27 cellular contexts compared by ENCODE assay signal in genomic region chr6:113999284-113999683, GRCh38.
"Had no signal": no experiment of that assay in that cellular context is flagged by ENCODE, and none has a peak within 500 bp of the region (broad histone marks: within the 10 kb centered on the region; RNA-seq: fewer than 3 reads in every experiment).

No MANE protein-coding gene starts in this region.

- H3K9me3 ChIP-seq: esophagus muscularis mucosa, left ventricle myocardium inferior, neutrophil, suprapubic skin, tibial nerve had no signal

- H3K27me3 ChIP-seq: brain microvascular endothelial cell, esophagus muscularis mucosa, foreskin keratinocyte, neutrophil, suprapubic skin, tibial nerve had no signal

- H3K4me3 ChIP-seq: esophagus muscularis mucosa, left ventricle myocardium inferior, lung, suprapubic skin, tibial nerve had no signal

- DNase-seq: activated CD4-positive, alpha-beta T cell treated with anti-CD3 and anti-CD28 coated beads for 4 hours; activated CD4-positive, alpha-beta T cell treated with anti-CD3 and anti-CD28 coated beads, Interleukin-2, amount 50 U/mL, for 48 hours; activated CD8-positive, alpha-beta memory T cell treated with anti-CD3 and anti-CD28 coated beads for 24 hours; activated effector memory CD4-positive, alpha-beta T cell treated with Interleukin-2 at 50 U/mL for 16 hours; activated naive CD4-positive, alpha-beta T cell treated with anti-CD3 and anti-CD28 coated beads for 36 hours; activated naive CD8-positive, alpha-beta T cell treated with anti-CD3 and anti-CD28 coated beads, Interleukin-2, amount 10 ng/mL, durations not matched to agents 7 days and 5 days; brain microvascular endothelial cell; effector CD4-positive, alpha-beta T cell; left ventricle myocardium inferior; naive B cell; nephron progenitor cell; retina; small intestine; stimulated activated CD4-positive, alpha-beta T cell treated with anti-CD3 and anti-CD28 coated beads, Interleukin-1b, Interleukin-23, amount 100 ng/mL, for 48 hours; stimulated activated CD4-positive, alpha-beta T cell treated with anti-CD3 and anti-CD28 coated beads, Interleukin-4, amount 100 ng/mL, for 4 hours; stimulated activated CD8-positive, alpha-beta memory T cell treated with anti-CD3 and anti-CD28 coated beads, Interleukin-4, amount 100 ng/mL, for 48 hours; stimulated activated naive CD8-positive, alpha-beta T cell treated with anti-CD3 and anti-CD28 coated beads, Interleukin-15, amount 100 ng/mL, for 72 hours; T-helper 1 cell had no signal

- ATAC-seq: sciatic nerve; stimulated activated memory B cell treated with anti-CD40 and anti-IgM and Interleukin-4, amounts not matched to agents 10 μg/mL and 1 μg/mL and 100 μg/mL, for 72 hours; stimulated activated naive CD8-positive, alpha-beta T cell treated with anti-CD3 and anti-CD28 coated beads, Interleukin-15, amount 100 ng/mL, for 72 hours had no signal

- H3K27ac ChIP-seq: esophagus muscularis mucosa, foreskin keratinocyte, left ventricle myocardium inferior, neutrophil, suprapubic skin, tibial nerve, VCaP had no signal

- H3K36me3 ChIP-seq: brain microvascular endothelial cell, esophagus muscularis mucosa, left ventricle myocardium inferior, neutrophil, suprapubic skin, tibial nerve had no signal
